Comparison of ENCODE assay signal across 10 cellular contexts in genomic region chr2:174342600-174343342, GRCh38. TPM values are rescaled to one million over a fixed set of nuclear protein-coding genes. Genes with fewer than 3 reads are reported as not detected.
A peak's percentile ranks its signal among the peaks of the same experiment; 100 is the strongest.
DNase-seq lines count a peak whose midpoint lies in the region; TF ChIP-seq lines count a peak whose summit lies in the region.
"Had no signal": no experiment of that assay in that cellular context is flagged by ENCODE, and none has a peak within 500 bp of the region (broad histone marks: within the 10 kb centered on the region; RNA-seq: fewer than 3 reads in every experiment).

No MANE protein-coding gene starts in this region.

- H3K79me2 ChIP-seq in Karpas-422 (ENCODE audit: low read length) = no peaks in the 10 kb centered on the region

- peaks cover 42% of the 10 kb centered on the region for H3K27me3 Mint-ChIP-seq in activated naive CD8-positive, alpha-beta T cell
- peaks cover 85% of the 10 kb centered on the region for H3K27me3 Mint-ChIP-seq in nephron progenitor cell (ENCODE audit: low read depth, poor library complexity)

- H3K9me2 ChIP-seq in Karpas-422 (replicated peaks; ENCODE audit: insufficient read depth, low read length) = no peaks in the 10 kb centered on the region

- no peak for TF ChIP-seq CTCF in nephron progenitor cell (IDR thresholded peaks at IDR 0.05)

- no peaks in the 10 kb centered on the region for H3K36me3 ChIP-seq in Karpas-422 (ENCODE audit: insufficient read depth, low read length)

- no peak overlapping the region for H3K27ac Mint-ChIP-seq in activated naive CD8-positive, alpha-beta T cell
- H3K27ac Mint-ChIP-seq in nephron progenitor cell = no peak overlapping the region

- H2AFZ ChIP-seq in Karpas-422 (ENCODE audit: low read length) = peak overlapping the region; percentile 72

- no peak overlapping the region for H3K27ac ChIP-seq in Karpas-422 (ENCODE audit: low read length)
- H3K27ac ChIP-seq: 22Rv1 had no signal

- H3K9me3 ChIP-seq in Karpas-422 (ENCODE audit: low read length) = no peaks in the 10 kb centered on the region

- peaks cover 44% of the 10 kb centered on the region for H3K4me1 ChIP-seq in Karpas-422 (ENCODE audit: low read length)

- DNase-seq in DMS 273 (lab: John Stamatoyannopoulos, UW; ENCODE audit: unreplicated experiment) = peak; percentile 32
- DNase-seq in DMS 273 treated with DMSO at 0.1 percent for 48 hours (lab: John Stamatoyannopoulos, UW) = no peak
- peak; percentile 71 for DNase-seq in Karpas-422
- peak; percentile 35 for DNase-seq in nephron progenitor cell
- no peak for DNase-seq in anterior cingulate cortex (lab: John Stamatoyannopoulos, UW)
- no peak for DNase-seq in cerebellar nuclear complex (lab: John Stamatoyannopoulos, UW)
- no peak for DNase-seq in cardiac septum (ENCODE audit: low spot score)

- H3K4me3 Mint-ChIP-seq in activated naive CD8-positive, alpha-beta T cell = peak overlapping the region; percentile 54
- H3K4me3 Mint-ChIP-seq in nephron progenitor cell = peak overlapping the region; percentile 83

- peak overlapping the region; percentile 62 for H3K9ac ChIP-seq in Karpas-422 (ENCODE audit: low read length)

- H3K36me3 Mint-ChIP-seq in activated naive CD8-positive, alpha-beta T cell = peaks cover 3% of the 10 kb centered on the region
- H3K36me3 Mint-ChIP-seq in nephron progenitor cell (ENCODE audit: low read depth) = peaks cover 10% of the 10 kb centered on the region

- peak overlapping the region; percentile 93 for H3K4me2 ChIP-seq in Karpas-422 (ENCODE audit: low read depth, low read length, poor library complexity, severe bottlenecking)

- no peaks in the 10 kb centered on the region for H4K20me1 ChIP-seq in Karpas-422 (ENCODE audit: insufficient read depth, low read depth, low read length)

- peak overlapping the region; percentile 67 for H3K4me3 ChIP-seq in Karpas-422 (ENCODE audit: low read length)

- H3K4me1 Mint-ChIP-seq in activated naive CD8-positive, alpha-beta T cell (ENCODE audit: low read depth) = peaks cover 29% of the 10 kb centered on the region
- peaks cover 51% of the 10 kb centered on the region for H3K4me1 Mint-ChIP-seq in nephron progenitor cell

- H3K9me3 Mint-ChIP-seq in activated naive CD8-positive, alpha-beta T cell (ENCODE audit: low read depth) = no peaks in the 10 kb centered on the region
- H3K9me3 Mint-ChIP-seq in nephron progenitor cell = no peaks in the 10 kb centered on the region

- H3K27me3 ChIP-seq in Karpas-422 (ENCODE audit: low read length) = no peaks in the 10 kb centered on the region

- intact Hi-C loops in cardiac septum (cut with DNase I) = loop anchor here (5.0 to 10.0 kb wide), 3 partner anchors 308 to 770 kb away; no protein-coding TSS in a partner anchor

RNA-seq across cellular contexts. Expression of gene SP9, which starts 8.0 kb away (rescaled TPM):
- not detected in 2 replicates for total RNA-seq in Karpas-422 (2014; rRNA removed; shearing (Covaris generic); ENCODE audit: low replicate concordance)
- not detected for total RNA-seq in cardiac septum
- total RNA-seq: skeletal muscle tissue had no signal

RNA-seq across cellular contexts. Expression of gene SCRN3, which starts 52.8 kb away (rescaled TPM):
- 29.0 and 47.4 TPM in 2 replicates for total RNA-seq in Karpas-422 (2014; rRNA removed; shearing (Covaris generic); ENCODE audit: low replicate concordance)
- 39.4 TPM for total RNA-seq in cardiac septum

Comparison
In these comparisons a context has a peak if more than half of its experiments do, and no peak if none do; other contexts are left out.
1. DNase-seq: peak in DMS 273 (single experiment), Karpas-422 (single experiment) and nephron progenitor cell (single experiment); none in DMS 273 treated with DMSO at 0.1 percent for 48 hours (single experiment), anterior cingulate cortex (0 of 58), cerebellar nuclear complex (0 of 2) and cardiac septum (single experiment).